In the genomic region with DNA sequence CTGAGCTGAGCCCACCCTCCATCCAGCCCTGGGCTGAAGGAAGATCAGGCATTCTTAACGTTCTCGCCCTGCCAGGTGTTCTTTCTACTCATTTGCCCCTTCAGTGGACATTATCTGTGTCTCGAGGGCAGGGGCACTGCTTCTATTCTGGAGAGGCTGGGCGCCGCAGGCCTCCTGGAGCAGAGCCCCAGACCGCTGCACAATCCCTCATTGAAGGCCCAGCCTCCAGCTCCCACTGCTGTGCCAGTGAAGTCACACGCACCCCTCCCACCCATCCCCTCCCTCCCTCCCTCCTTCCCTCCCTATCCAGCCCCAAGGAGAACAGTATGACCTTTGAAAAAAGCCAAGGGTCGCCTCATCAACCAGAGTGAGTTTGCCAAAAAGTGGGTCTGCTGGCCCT, we compare ENCODE assay signal across 30 cellular contexts.
"Had no signal": no experiment of that assay in that cellular context is flagged by ENCODE, and none has a peak within 500 bp of the region (broad histone marks: within the 10 kb centered on the region; RNA-seq: fewer than 3 reads in every experiment).

No MANE protein-coding gene starts in this region.

- H3K27ac ChIP-seq: brain microvascular endothelial cell, KMS-11, PC-9, RWPE1, WERI-Rb-1 had no signal

- H3K4me2 ChIP-seq: KMS-11, PC-9 had no signal

- H3K27ac Mint-ChIP-seq: activated CD4-positive, alpha-beta T cell treated with anti-CD3 and anti-CD28 coated beads, Interleukin-2, amount 10 ng/mL, durations not matched to agents 24 days and 14 days; activated CD8-positive, alpha-beta T cell treated with anti-CD3 and anti-CD28 coated beads for 36 hours; activated naive CD4-positive, alpha-beta T cell treated with anti-CD3 and anti-CD28 coated beads, Interleukin-2, amount 50 U/mL, for 24 hours; activated T-cell treated with anti-CD3 and anti-CD28 coated beads, Interleukin-2, amount 50 U/mL, for 72 hours; activated T-helper 17 cell treated with anti-CD3 and anti-CD28 coated beads, Interleukin-2, amount 50 U/mL, for 72 hours had no signal

- H3K4me3 Mint-ChIP-seq: activated CD4-positive, alpha-beta T cell treated with anti-CD3 and anti-CD28 coated beads, Interleukin-2, amount 10 ng/mL, durations not matched to agents 24 days and 14 days; activated CD8-positive, alpha-beta T cell treated with anti-CD3 and anti-CD28 coated beads for 36 hours; activated naive CD4-positive, alpha-beta T cell treated with anti-CD3 and anti-CD28 coated beads, Interleukin-2, amount 50 U/mL, for 24 hours; activated naive CD8-positive, alpha-beta T cell treated with anti-CD3 and anti-CD28 coated beads, Interleukin-2, amount 10 ng/mL, durations not matched to agents 7 days and 5 days; activated T-cell treated with anti-CD3 and anti-CD28 coated beads, Interleukin-2, amount 50 U/mL, for 72 hours; activated T-helper 17 cell treated with anti-CD3 and anti-CD28 coated beads, Interleukin-2, amount 50 U/mL, for 72 hours; central memory CD8-positive, alpha-beta T cell had no signal

- H3K36me3 Mint-ChIP-seq: activated naive CD4-positive, alpha-beta T cell treated with anti-CD3 and anti-CD28 coated beads, Interleukin-2, amount 50 U/mL, for 24 hours; activated naive CD8-positive, alpha-beta T cell treated with anti-CD3 and anti-CD28 coated beads, Interleukin-2, amount 10 ng/mL, durations not matched to agents 7 days and 5 days had no signal

- H3K4me3 ChIP-seq: PC-9 had no signal

- H3K9ac ChIP-seq: KMS-11 had no signal

- H3K36me3 ChIP-seq: brain microvascular endothelial cell had no signal

- H2AFZ ChIP-seq: PC-9 had no signal

- H3K4me1 Mint-ChIP-seq: activated CD4-positive, alpha-beta T cell treated with anti-CD3 and anti-CD28 coated beads, Interleukin-2, amount 10 ng/mL, durations not matched to agents 24 days and 14 days; activated naive CD4-positive, alpha-beta T cell treated with anti-CD3 and anti-CD28 coated beads, Interleukin-2, amount 50 U/mL, for 24 hours; activated T-helper 17 cell treated with anti-CD3 and anti-CD28 coated beads, Interleukin-2, amount 50 U/mL, for 72 hours; central memory CD8-positive, alpha-beta T cell had no signal

- DNase-seq: activated CD4-positive, alpha-beta T cell treated with anti-CD3 and anti-CD28 coated beads, Interleukin-2, amount 10 ng/mL, durations not matched to agents 24 days and 14 days; activated CD4-positive, alpha-beta T cell treated with anti-CD3 and anti-CD28 coated beads, Interleukin-2, amount 50 U/mL, for 4 hours; activated CD8-positive, alpha-beta T cell treated with anti-CD3 and anti-CD28 coated beads for 36 hours; activated gamma-delta T cell; activated naive CD4-positive, alpha-beta T cell treated with Interleukin-2 at 50 U/mL for 16 hours; activated naive CD8-positive, alpha-beta T cell treated with anti-CD3 and anti-CD28 coated beads, Interleukin-2, amount 10 ng/mL, durations not matched to agents 7 days and 5 days; activated T-cell treated with anti-CD3 and anti-CD28 coated beads, Interleukin-2, amount 50 U/mL, for 1 hour; activated T-cell treated with anti-CD3 and anti-CD28 coated beads, Interleukin-2, amount 50 U/mL, for 72 hours; brain microvascular endothelial cell; MM.1S; MV-4-11; NCI-H1092; NCI-H1436 treated with DMSO at 0.1 percent for 48 hours; NCI-H187; NCI-H2029 treated with DMSO at 0.1 percent for 48 hours; NCI-H2107; NCI-H2171; NCI-H510A; NCI-H526; NCI-H748 treated with DMSO at 0.1 percent for 48 hours; NK-92 treated with Interleukin-12 subunit alpha and Interleukin-12 subunit beta, amount 100 ng/mL, for 24 hours; PC-9; SW 1271; T1000; WERI-Rb-1 had no signal

- H3K27me3 Mint-ChIP-seq: activated naive CD4-positive, alpha-beta T cell treated with anti-CD3 and anti-CD28 coated beads, Interleukin-2, amount 50 U/mL, for 24 hours had no signal

- H3K9me3 Mint-ChIP-seq: activated CD4-positive, alpha-beta T cell treated with anti-CD3 and anti-CD28 coated beads, Interleukin-2, amount 10 ng/mL, durations not matched to agents 24 days and 14 days; activated CD8-positive, alpha-beta T cell treated with anti-CD3 and anti-CD28 coated beads for 36 hours; activated naive CD4-positive, alpha-beta T cell treated with anti-CD3 and anti-CD28 coated beads, Interleukin-2, amount 50 U/mL, for 24 hours; activated naive CD8-positive, alpha-beta T cell treated with anti-CD3 and anti-CD28 coated beads, Interleukin-2, amount 10 ng/mL, durations not matched to agents 7 days and 5 days; activated T-cell treated with anti-CD3 and anti-CD28 coated beads, Interleukin-2, amount 50 U/mL, for 72 hours; activated T-helper 17 cell treated with anti-CD3 and anti-CD28 coated beads, Interleukin-2, amount 50 U/mL, for 72 hours; central memory CD8-positive, alpha-beta T cell had no signal
